16 cellular contexts compared by ENCODE assay signal in genomic region chr3:67564973-67565372, GRCh38.
A peak's percentile ranks its signal among the peaks of the same experiment; 100 is the strongest.
DNase-seq lines count a peak whose midpoint lies in the region; ATAC-seq and TF ChIP-seq lines count a peak whose summit lies in the region.
"Had no signal": no experiment of that assay in that cellular context is flagged by ENCODE, and none has a peak within 500 bp of the region (broad histone marks: within the 10 kb centered on the region; RNA-seq: fewer than 3 reads in every experiment).

No MANE protein-coding gene starts in this region.

- H3K9me3 ChIP-seq in mucosa of descending colon: no peaks in the 10 kb centered on the region
- H3K9me3 ChIP-seq: BE2C, BLaER1, Caco-2 had no signal

- intact Hi-C loops in mucosa of descending colon (cut with DNase I, micrococcal nuclease): no loop called here

- H3K27ac ChIP-seq in coronary artery: no peak overlapping the region
- H3K27ac ChIP-seq: BLaER1 had no signal

- peaks cover 12% of the 10 kb centered on the region for H3K4me1 ChIP-seq in mucosa of descending colon (ENCODE audit: low read depth)
- H3K4me1 ChIP-seq: BE2C, BLaER1, Caco-2 had no signal

- no peaks in the 10 kb centered on the region for H3K36me3 ChIP-seq in mucosa of descending colon (ENCODE audit: low read depth)
- H3K36me3 ChIP-seq: BE2C, BLaER1 had no signal

- peak; percentile 35 for ATAC-seq in esophagus mucosa
- ATAC-seq in mucosa of descending colon: peak; percentile 84
- ATAC-seq in GM18519 (IDR thresholded peaks at IDR 0.05; ENCODE audit: low FRiP score, unreplicated experiment): no peak

- TF ChIP-seq CTCF in mucosa of descending colon (IDR thresholded peaks at IDR 0.05): no peak
- no peak for TF ChIP-seq CTCF in coronary artery (IDR thresholded peaks at IDR 0.05)

- no peak overlapping the region for H3K4me3 ChIP-seq in mucosa of descending colon
- H3K4me3 ChIP-seq in coronary artery: no peak overlapping the region
- H3K4me3 ChIP-seq: BLaER1 had no signal

- DNase-seq in mucosa of descending colon (no peak), coronary artery (ENCODE audit: low spot score) (no peak), middle frontal gyrus (ENCODE audit: extremely low spot score, low spot score) (no peak)
- DNase-seq: 8988T; ACHN; BE2C; C1 segment of cervical spinal cord; Caco-2; Calu3; CD4-positive, alpha-beta memory T cell; CD4-positive, CD25-positive, alpha-beta regulatory T cell; DMS79 treated with DMSO at 0.1 percent for 48 hours; GF-D8 had no signal
